In genomic region chr6:97094376-97094775, GRCh38 we compare ENCODE assay signal across 24 cellular contexts.
"Had no signal": no experiment of that assay in that cellular context is flagged by ENCODE, and none has a peak within 500 bp of the region (broad histone marks: within the 10 kb centered on the region; RNA-seq: fewer than 3 reads in every experiment).

No MANE protein-coding gene starts in this region.

- H3K4me3 ChIP-seq: heart left ventricle, left ventricle myocardium inferior, lung, mucosa of descending colon, pancreas, right atrium auricular region, right lobe of liver, smooth muscle cell, suprapubic skin, thoracic aorta, tibial artery, upper lobe of left lung, vagina had no signal

- FAIRE-seq: islet of Langerhans, pancreas had no signal

- DNase-seq: heart left ventricle; hypothalamus; immature natural killer cell; left ventricle myocardium inferior; mesendoderm; midbrain; mucosa of descending colon; naive thymus-derived CD4-positive, alpha-beta T cell; pancreas; right lobe of liver; stimulated activated CD4-positive, alpha-beta T cell treated with anti-CD3 and anti-CD28 coated beads, Interleukin-1b, Interleukin-23, amount 100 ng/mL, for 48 hours; stimulated activated CD4-positive, alpha-beta T cell treated with anti-CD3 and anti-CD28 coated beads, Interleukin-2, amount 100 ng/mL, for 48 hours; stimulated activated naive CD4-positive, alpha-beta T cell; tibial artery; upper lobe of left lung had no signal

- H3K4me2 ChIP-seq: smooth muscle cell had no signal

- H3K9me3 ChIP-seq: heart left ventricle, left ventricle myocardium inferior, mucosa of descending colon, pancreas, right atrium auricular region, right lobe of liver, suprapubic skin, thoracic aorta, tibial artery, upper lobe of left lung, vagina had no signal

- ATAC-seq: heart left ventricle; mucosa of descending colon; naive thymus-derived CD4-positive, alpha-beta T cell; natural killer cell treated with Interleukin-12 subunit alpha and Interleukin-12 subunit beta and Interleukin-15 and Interleukin-18, amount 100 ng/mL, for 72 hours; pancreas; right lobe of liver; stimulated activated effector memory CD8-positive, alpha-beta T cell treated with anti-CD3 and anti-CD28 coated beads, Interleukin-12 subunit alpha, Interleukin-12 subunit beta, amount 100 ng/mL, for 72 hours had no signal

- H3K4me1 ChIP-seq: pancreas, right atrium auricular region, right lobe of liver, suprapubic skin, tibial artery, upper lobe of left lung, vagina had no signal

- H3K27me3 ChIP-seq: heart left ventricle, pancreas, right atrium auricular region, right lobe of liver, suprapubic skin, tibial artery, upper lobe of left lung, vagina had no signal

- H3K27ac ChIP-seq: heart left ventricle, left ventricle myocardium inferior, pancreas, right atrium auricular region, right lobe of liver, suprapubic skin, thoracic aorta, tibial artery, upper lobe of left lung, vagina had no signal

- H3K36me3 ChIP-seq: heart left ventricle, left ventricle myocardium inferior, pancreas, right atrium auricular region, right lobe of liver, suprapubic skin, thoracic aorta, tibial artery, upper lobe of left lung, vagina had no signal
